In the genomic region with DNA sequence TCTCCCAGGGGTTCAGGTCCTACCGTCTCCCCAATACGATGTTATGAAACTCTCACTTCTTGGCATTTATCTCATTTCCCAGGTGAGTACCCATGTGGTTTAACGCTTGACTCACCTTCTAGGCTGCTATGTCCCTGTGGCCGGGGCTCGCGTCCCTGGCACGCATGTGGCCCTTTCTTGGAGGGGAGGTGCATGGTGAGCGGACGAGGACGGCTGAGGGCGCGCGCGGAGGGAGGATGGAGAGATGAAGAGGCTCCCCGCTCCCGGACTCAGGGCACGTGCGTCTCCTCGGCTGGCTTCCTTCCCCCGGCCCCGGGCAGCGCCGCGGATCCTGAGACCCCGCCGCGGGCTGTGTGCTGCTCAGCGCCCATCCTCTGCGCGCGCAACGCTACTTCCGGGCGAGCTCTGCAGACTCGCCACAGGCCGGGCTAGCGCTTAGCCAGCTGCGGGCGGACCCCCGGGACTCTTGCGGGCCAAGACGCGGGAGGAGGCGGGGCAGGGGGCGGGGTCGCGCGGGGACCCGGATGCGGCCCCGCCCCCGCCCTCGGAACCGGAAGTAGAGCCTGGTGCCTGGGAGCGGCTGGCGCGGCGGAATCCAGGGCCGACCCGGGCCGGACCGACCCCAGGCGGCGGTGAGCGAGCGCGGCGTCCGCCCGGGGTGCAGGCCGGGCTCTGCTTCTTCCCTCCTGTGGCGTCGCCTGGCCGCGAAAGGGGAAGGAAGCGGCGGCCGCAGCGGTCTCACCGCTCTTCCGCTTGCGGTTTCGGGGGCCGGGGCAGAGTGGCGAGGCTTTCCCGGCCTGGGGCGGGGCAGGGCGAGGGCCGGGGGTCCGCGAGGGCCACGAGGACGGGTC, we compare ENCODE assay signal across 8 cellular contexts. TPM values are rescaled to one million over a fixed set of nuclear protein-coding genes. Genes with fewer than 3 reads are reported as not detected.
A peak's percentile ranks its signal among the peaks of the same experiment; 100 is the strongest.
DNase-seq lines count a peak whose midpoint lies in the region; ATAC-seq and TF ChIP-seq lines count a peak whose summit lies in the region.

TSS of gene CTTN (plus strand) at position 547 of the 851 bp plus-strand sequence. CDS start 8,769 bp downstream, outside the sequence.

- peaks cover 0 to 25% (median 17%) of the 10 kb centered on the region in 4 donors for H3K4me1 ChIP-seq in Peyer's patch
- H3K4me1 ChIP-seq in esophagus muscularis mucosa: peaks cover 21 to 61% (median 52%) of the 10 kb centered on the region in 4 donors
- H3K4me1 ChIP-seq in muscle layer of colon (ENCODE audit: insufficient read depth, low read length): peaks cover 28% of the 10 kb centered on the region

- H3K4me3 ChIP-seq in Peyer's patch (peak within 1 kb of the TSS; percentile 58 to 96 (median 74)), esophagus muscularis mucosa (peak within 1 kb of the TSS; percentile 86 to 99 (median 96)), muscle layer of colon (ENCODE audit: low read depth in 1 of 2, low read length in 2 of 2) (peak within 1 kb of the TSS; percentile 74 to 99)

- ATAC-seq in GM18909 (IDR thresholded peaks at IDR 0.05; ENCODE audit: poor library complexity, unreplicated experiment): peak; percentile 62

- H3K27ac ChIP-seq in Peyer's patch (peak within 1 kb of the TSS; percentile 67 to 94 (median 84)), esophagus muscularis mucosa (replicated peaks in 1 of 4) (peak within 1 kb of the TSS; percentile 90 to 96 (median 93)), muscle layer of colon (ENCODE audit: low read depth, low read length) (peak within 1 kb of the TSS; percentile 81)

- H3K27me3 Mint-ChIP-seq in activated T-helper 1 cell treated with anti-CD3 and anti-CD28 coated beads, Interleukin-12 subunit alpha, Interleukin-12 subunit beta, Interleukin-2, Interleukin-4 antibody, amounts not matched to agents 30 ng/mL and 10 ng/mL and 1 ng/mL, durations not matched to agents 14 hours and 24 hours and 36 hours (ENCODE audit: insufficient read depth): peaks cover 58% of the 10 kb centered on the region

- H3K36me3 Mint-ChIP-seq in activated T-helper 1 cell treated with anti-CD3 and anti-CD28 coated beads, Interleukin-12 subunit alpha, Interleukin-12 subunit beta, Interleukin-2, Interleukin-4 antibody, amounts not matched to agents 30 ng/mL and 10 ng/mL and 1 ng/mL, durations not matched to agents 14 hours and 24 hours and 36 hours (ENCODE audit: low read depth): peaks cover 14% of the 10 kb centered on the region

- H3K4me3 Mint-ChIP-seq in activated T-helper 1 cell treated with anti-CD3 and anti-CD28 coated beads, Interleukin-12 subunit alpha, Interleukin-12 subunit beta, Interleukin-2, Interleukin-4 antibody, amounts not matched to agents 30 ng/mL and 10 ng/mL and 1 ng/mL, durations not matched to agents 14 hours and 24 hours and 36 hours: peak within 1 kb of the TSS; percentile 87

- H3K27ac Mint-ChIP-seq in activated T-helper 1 cell treated with anti-CD3 and anti-CD28 coated beads, Interleukin-12 subunit alpha, Interleukin-12 subunit beta, Interleukin-2, Interleukin-4 antibody, amounts not matched to agents 30 ng/mL and 10 ng/mL and 1 ng/mL, durations not matched to agents 14 hours and 24 hours and 36 hours: peak within 1 kb of the TSS; percentile 77

- no peaks in the 10 kb centered on the region for H3K27me3 ChIP-seq in Peyer's patch
- H3K27me3 ChIP-seq in esophagus muscularis mucosa: no peaks in the 10 kb centered on the region
- no peaks in the 10 kb centered on the region for H3K27me3 ChIP-seq in muscle layer of colon (ENCODE audit: control insufficient read depth in 1 of 2, insufficient read depth in 2 of 2, low read length in 2 of 2)

- no peaks in the 10 kb centered on the region for H3K9me3 ChIP-seq in Peyer's patch
- no peaks in the 10 kb centered on the region for H3K9me3 ChIP-seq in esophagus muscularis mucosa
- no peaks in the 10 kb centered on the region for H3K9me3 ChIP-seq in muscle layer of colon (ENCODE audit: low read length)

- TF ChIP-seq POLR2A in Peyer's patch (IDR thresholded peaks at IDR 0.05) (peak; percentile 72 to 78), esophagus muscularis mucosa (IDR thresholded peaks at IDR 0.05; ENCODE audit: low read depth) (peak; percentile 67)

- peaks cover 24% of the 10 kb centered on the region for H3K4me1 Mint-ChIP-seq in activated T-helper 1 cell treated with anti-CD3 and anti-CD28 coated beads, Interleukin-12 subunit alpha, Interleukin-12 subunit beta, Interleukin-2, Interleukin-4 antibody, amounts not matched to agents 30 ng/mL and 10 ng/mL and 1 ng/mL, durations not matched to agents 14 hours and 24 hours and 36 hours (ENCODE audit: low read depth)

- H3K9me3 Mint-ChIP-seq in activated T-helper 1 cell treated with anti-CD3 and anti-CD28 coated beads, Interleukin-12 subunit alpha, Interleukin-12 subunit beta, Interleukin-2, Interleukin-4 antibody, amounts not matched to agents 30 ng/mL and 10 ng/mL and 1 ng/mL, durations not matched to agents 14 hours and 24 hours and 36 hours: no peaks in the 10 kb centered on the region

- peak within 1 kb of the TSS; percentile 53 for H3K9ac ChIP-seq in muscle layer of colon (ENCODE audit: low read length)

- under 1% methylated on average over 27 of the region's 93 CpGs for WGBS in esophagus muscularis mucosa

- intact Hi-C loops in activated T-helper 1 cell treated with anti-CD3 and anti-CD28 coated beads, Interleukin-12 subunit alpha, Interleukin-12 subunit beta, Interleukin-2, Interleukin-4 antibody, amounts not matched to agents 30 ng/mL and 10 ng/mL and 1 ng/mL, durations not matched to agents 14 hours and 24 hours and 36 hours (cut with micrococcal nuclease): loop anchor here (1.0 to 2.0 kb wide), 3 partner anchors 33 to 193 kb away; partner anchors contain the start of gene PPFIA1
- intact Hi-C loops in esophagus muscularis mucosa (cut with DNase I): no loop called here

- TF ChIP-seq CTCF in Peyer's patch (IDR thresholded peaks at IDR 0.05): no peak
- TF ChIP-seq CTCF in esophagus muscularis mucosa (IDR thresholded peaks at IDR 0.05): no peak

- no peak for TF ChIP-seq EP300 in esophagus muscularis mucosa (IDR thresholded peaks at IDR 0.05)

- DNase-seq in A172 (ENCODE audit: low spot score) (peak; percentile 64), KG1 (lab: John Stamatoyannopoulos, UW) (peak; percentile 79), Peyer's patch (peak; percentile 34 to 90 (median 84)), esophagus muscularis mucosa (ENCODE audit: extremely low spot score) (no peak)
- peak; percentile 42 for DNase-seq in activated T-helper 1 cell treated with anti-CD3 and anti-CD28 coated beads, Interleukin-12 subunit alpha, Interleukin-12 subunit beta, Interleukin-2, Interleukin-4 antibody, amounts not matched to agents 30 ng/mL and 10 ng/mL and 1 ng/mL, durations not matched to agents 14 hours and 24 hours and 36 hours (ENCODE audit: low spot score)
- DNase-seq in stimulated activated CD8-positive, alpha-beta memory T cell treated with anti-CD3 and anti-CD28 coated beads, Interleukin-7, amount 100 ng/mL, for 4 hours (ENCODE audit: low read depth in 2 of 2): peak; percentile 2 to 59

- H3K36me3 ChIP-seq in Peyer's patch: no peaks in the 10 kb centered on the region
- H3K36me3 ChIP-seq in esophagus muscularis mucosa: peaks cover 0 to 9% (median 0%) of the 10 kb centered on the region in 4 donors
- no peaks in the 10 kb centered on the region for H3K36me3 ChIP-seq in muscle layer of colon (ENCODE audit: insufficient read depth, low read length)

RNA-seq across cellular contexts. Expression of gene CTTN, which starts in this region (rescaled TPM):
- 286 and 305 TPM in 2 replicates for total RNA-seq in A172 (2014; rRNA removed; shearing (Covaris generic))
- total RNA-seq in Peyer's patch: 100 to 1,000 TPM; 261 to 536 (median 402) TPM
- total RNA-seq in activated T-helper 1 cell treated with anti-CD3 and anti-CD28 coated beads, Interleukin-12 subunit alpha, Interleukin-12 subunit beta, Interleukin-2, Interleukin-4 antibody, amounts not matched to agents 30 ng/mL and 10 ng/mL and 1 ng/mL, durations not matched to agents 14 hours and 24 hours and 36 hours: 51.4 and 53.7 TPM in 2 replicates
- 100 to 1,000 TPM; 111 to 164 (median 146) TPM for total RNA-seq in esophagus muscularis mucosa
